Comparison of ENCODE assay signal across 23 cellular contexts in the genomic region with DNA sequence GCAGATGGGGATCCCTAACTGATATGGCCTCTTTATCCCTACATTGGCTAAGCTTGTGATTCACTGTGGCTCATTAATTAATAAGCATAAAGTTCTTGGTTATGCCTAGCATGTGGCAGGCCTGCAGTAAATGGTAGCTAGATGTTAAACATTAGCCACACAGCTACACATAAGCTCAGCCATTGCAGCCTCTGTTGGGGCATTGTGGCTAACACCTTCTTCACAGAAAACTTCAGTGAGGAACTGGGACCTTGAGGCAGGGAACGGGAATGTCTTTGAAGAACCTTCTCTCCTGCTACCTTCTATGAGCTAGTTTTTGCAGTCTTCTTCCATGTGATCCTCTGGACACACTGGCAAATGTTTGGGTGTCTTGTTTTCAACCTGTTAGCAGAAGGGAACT.
A peak's percentile ranks its signal among the peaks of the same experiment; 100 is the strongest.
DNase-seq lines count a peak whose midpoint lies in the region; ATAC-seq, FAIRE-seq and TF ChIP-seq lines count a peak whose summit lies in the region.
"Had no signal": no experiment of that assay in that cellular context is flagged by ENCODE, and none has a peak within 500 bp of the region (broad histone marks: within the 10 kb centered on the region; RNA-seq: fewer than 3 reads in every experiment).

No MANE protein-coding gene starts in this region.

- FAIRE-seq in GM12878 (lab: Jason Lieb, UNC), result no peak
- FAIRE-seq: A549, GM12891, H1, HepG2 had no signal

- 0 out of 4 replicates have a peak, but pooled peaks cover 0 to 2% of the 10 kb centered on the region in 2 experiments for H3K27me3 ChIP-seq in GM12878 (replicated peaks in 1 of 2; ENCODE audit: control insufficient read depth in 2 of 2, insufficient read depth in 2 of 2, low read length in 1 of 2)
- H3K27me3 ChIP-seq: BLaER1 had no signal

- CTCF ChIA-PET in GM12878 (lab: Yijun Ruan, JAX), result interaction anchor here (1.3 to 1.7 kb wide), 2 partner anchors 11 to 251 kb away, joined by 4 to 6 read pairs; no protein-coding TSS in a partner anchor

- SMC1A ChIA-PET in GM12878 (lab: Charles Lee; ENCODE audit: uncharacterized antibody, unreplicated experiment), result interaction anchor here (0.6 to 1.6 kb wide), 6 partner anchors 8 to 438 kb away, joined by 3 to 5 read pairs (median 3); no protein-coding TSS in a partner anchor

- no peaks in the 10 kb centered on the region; the same call in 2 of the 3 replicates for H3K9me3 ChIP-seq in GM12878 (replicated peaks; ENCODE audit: control insufficient read depth, insufficient read depth, low read length)
- H3K9me3 ChIP-seq: A549, BLaER1 had no signal

- TF ChIP-seq POLR2A in GM12878 (IDR thresholded peaks at IDR 0.05; ENCODE audit: low read depth, low read length), result no peak

- TF ChIP-seq RAD21 in GM12878 (IDR thresholded peaks at IDR 0.05; ENCODE audit: insufficient read depth, low read depth, low read length), result no peak

- H3K9ac ChIP-seq in GM12878 (ENCODE audit: control insufficient read depth, insufficient read depth, low read length), result no peak overlapping the region
- H3K9ac ChIP-seq: BLaER1 had no signal

- no peaks in the 10 kb centered on the region for H3K79me2 ChIP-seq in GM12878 (ENCODE audit: control insufficient read depth, insufficient read depth, low read length)

- H3K4me3 ChIP-seq in GM12878, result no peak overlapping the region
- H3K4me3 ChIP-seq: A549, BLaER1 had no signal

- WGBS in GM12878 (ENCODE audit: insufficient coverage, insufficient replicate concordance, low lambda C conversion rate, missing lambda C conversion rate), result 86% methylated on average over 1 of the region's 1 CpG

- RAD21 ChIA-PET in GM12878 (lab: Charles Lee; ENCODE audit: unreplicated experiment), result interaction anchor here (0.7 to 1.2 kb wide), 2 partner anchors 10 to 163 kb away, joined by 3 to 7 read pairs; no protein-coding TSS in a partner anchor

- no peaks in the 10 kb centered on the region for H3K36me3 ChIP-seq in GM12878 (ENCODE audit: control insufficient read depth in 2 of 2, insufficient read depth in 2 of 2, low read length in 1 of 2)
- H3K36me3 ChIP-seq: BLaER1 had no signal

- BruUV-seq in GM12878 (replicated peaks; lab: Mats Ljungman, UMichigan), result no TSS peak

- H2AFZ ChIP-seq in GM12878 (ENCODE audit: control insufficient read depth, low read depth, low read length), result no peak overlapping the region

- no peak for TF ChIP-seq EP300 in GM12878 (IDR thresholded peaks at IDR 0.05; ENCODE audit: borderline replicate concordance in 1 of 2, control insufficient read depth in 1 of 2, low read depth in 2 of 2, low read length in 2 of 2)

- POLR2A ChIA-PET in GM12878 (lab: Charles Lee), result no interaction called here

- no peak for TF ChIP-seq CTCF in GM12878 (IDR thresholded peaks at IDR 0.05 in 2 of 3, conservative IDR thresholded peaks at IDR 0.05 in 1 of 3; ENCODE audit: control insufficient read depth in 2 of 3, extremely low read depth in 1 of 3, insufficient read depth in 1 of 3, low read depth in 3 of 3, low read length in 3 of 3)

- H3K27ac ChIP-seq in GM12878 (ENCODE audit: control insufficient read depth, insufficient read depth), result no peak overlapping the region
- H3K27ac ChIP-seq: 22Rv1, A549, BLaER1 had no signal

- no peak overlapping the region for H3K4me2 ChIP-seq in GM12878 (ENCODE audit: control insufficient read depth, insufficient read depth)
- H3K4me2 ChIP-seq: A549, BLaER1 had no signal

- peak; percentile 59 for ATAC-seq in GM18498 (IDR thresholded peaks at IDR 0.05; ENCODE audit: unreplicated experiment)
- peak; percentile 55 for ATAC-seq in GM18909 (IDR thresholded peaks at IDR 0.05; ENCODE audit: poor library complexity, unreplicated experiment)
- peak; percentile 58 for ATAC-seq in HG02763 (IDR thresholded peaks at IDR 0.05; ENCODE audit: unreplicated experiment)
- ATAC-seq in GM12878, result peak; percentile 46
- no peak for ATAC-seq in HG03280 (IDR thresholded peaks at IDR 0.05; ENCODE audit: unreplicated experiment)
- ATAC-seq: A549, HepG2 had no signal

- no peaks in the 10 kb centered on the region for H4K20me1 ChIP-seq in GM12878 (ENCODE audit: control insufficient read depth, insufficient read depth)
- H4K20me1 ChIP-seq: BLaER1 had no signal

- no peak for DNase-seq in GM12878 (ENCODE audit: low read depth, low spot score)
- no peak for DNase-seq in DMS 273 (lab: John Stamatoyannopoulos, UW; ENCODE audit: unreplicated experiment)
- DNase-seq in ACHN, result no peak
- DNase-seq in SHP77 treated with DMSO at 0.1 percent for 48 hours (lab: John Stamatoyannopoulos, UW), result no peak
- DNase-seq: Calu3; CD4-positive, alpha-beta memory T cell; DMS 273 treated with DMSO at 0.1 percent for 48 hours; DMS53; DND-41; EL; H9; Kasumi-1; KG1 had no signal

- intact Hi-C loops in GM12878 (cut with micrococcal nuclease; ENCODE audit: unreplicated experiment), result loop anchor here (5.0 kb wide), 1 partner anchor 135 kb away; no protein-coding TSS in a partner anchor

- peaks cover 9% of the 10 kb centered on the region for H3K4me1 ChIP-seq in GM12878 (ENCODE audit: control insufficient read depth, insufficient read depth, low read length)
- H3K4me1 ChIP-seq: A549 had no signal

- in situ Hi-C loops in GM12878 (cut with MboI) (no loop called here), ACHN (cut with HindIII; ENCODE audit: low pct_ligation_motif_present, low pct_unique_long_range_greater_than_20kb, low sequenced_read_pairs) (no loop called here)

TF ChIP-seq in GM12878, 131 proteins besides CTCF, POLR2A, EP300 and RAD21 (continues in another document):
- TF ChIP-seq, protein P1, sequence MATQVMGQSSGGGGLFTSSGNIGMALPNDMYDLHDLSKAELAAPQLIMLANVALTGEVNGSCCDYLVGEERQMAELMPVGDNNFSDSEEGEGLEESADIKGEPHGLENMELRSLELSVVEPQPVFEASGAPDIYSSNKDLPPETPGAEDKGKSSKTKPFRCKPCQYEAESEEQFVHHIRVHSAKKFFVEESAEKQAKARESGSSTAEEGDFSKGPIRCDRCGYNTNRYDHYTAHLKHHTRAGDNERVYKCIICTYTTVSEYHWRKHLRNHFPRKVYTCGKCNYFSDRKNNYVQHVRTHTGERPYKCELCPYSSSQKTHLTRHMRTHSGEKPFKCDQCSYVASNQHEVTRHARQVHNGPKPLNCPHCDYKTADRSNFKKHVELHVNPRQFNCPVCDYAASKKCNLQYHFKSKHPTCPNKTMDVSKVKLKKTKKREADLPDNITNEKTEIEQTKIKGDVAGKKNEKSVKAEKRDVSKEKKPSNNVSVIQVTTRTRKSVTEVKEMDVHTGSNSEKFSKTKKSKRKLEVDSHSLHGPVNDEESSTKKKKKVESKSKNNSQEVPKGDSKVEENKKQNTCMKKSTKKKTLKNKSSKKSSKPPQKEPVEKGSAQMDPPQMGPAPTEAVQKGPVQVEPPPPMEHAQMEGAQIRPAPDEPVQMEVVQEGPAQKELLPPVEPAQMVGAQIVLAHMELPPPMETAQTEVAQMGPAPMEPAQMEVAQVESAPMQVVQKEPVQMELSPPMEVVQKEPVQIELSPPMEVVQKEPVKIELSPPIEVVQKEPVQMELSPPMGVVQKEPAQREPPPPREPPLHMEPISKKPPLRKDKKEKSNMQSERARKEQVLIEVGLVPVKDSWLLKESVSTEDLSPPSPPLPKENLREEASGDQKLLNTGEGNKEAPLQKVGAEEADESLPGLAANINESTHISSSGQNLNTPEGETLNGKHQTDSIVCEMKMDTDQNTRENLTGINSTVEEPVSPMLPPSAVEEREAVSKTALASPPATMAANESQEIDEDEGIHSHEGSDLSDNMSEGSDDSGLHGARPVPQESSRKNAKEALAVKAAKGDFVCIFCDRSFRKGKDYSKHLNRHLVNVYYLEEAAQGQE (IDR thresholded peaks at IDR 0.05; ENCODE audit: low read depth, low read length), result no peak
- TF ChIP-seq MTA2 (IDR thresholded peaks at IDR 0.05; ENCODE audit: low read depth), result peak; percentile 38; the same call in 1 of the 2 replicates
- TF ChIP-seq IKZF2 (IDR thresholded peaks at IDR 0.05), result peak; percentile 57 to 59; a peak in 2 of 4 replicates
- no peak for TF ChIP-seq MXI1 (IDR thresholded peaks at IDR 0.05; ENCODE audit: low read depth, low read length)
- TF ChIP-seq, protein P2, sequence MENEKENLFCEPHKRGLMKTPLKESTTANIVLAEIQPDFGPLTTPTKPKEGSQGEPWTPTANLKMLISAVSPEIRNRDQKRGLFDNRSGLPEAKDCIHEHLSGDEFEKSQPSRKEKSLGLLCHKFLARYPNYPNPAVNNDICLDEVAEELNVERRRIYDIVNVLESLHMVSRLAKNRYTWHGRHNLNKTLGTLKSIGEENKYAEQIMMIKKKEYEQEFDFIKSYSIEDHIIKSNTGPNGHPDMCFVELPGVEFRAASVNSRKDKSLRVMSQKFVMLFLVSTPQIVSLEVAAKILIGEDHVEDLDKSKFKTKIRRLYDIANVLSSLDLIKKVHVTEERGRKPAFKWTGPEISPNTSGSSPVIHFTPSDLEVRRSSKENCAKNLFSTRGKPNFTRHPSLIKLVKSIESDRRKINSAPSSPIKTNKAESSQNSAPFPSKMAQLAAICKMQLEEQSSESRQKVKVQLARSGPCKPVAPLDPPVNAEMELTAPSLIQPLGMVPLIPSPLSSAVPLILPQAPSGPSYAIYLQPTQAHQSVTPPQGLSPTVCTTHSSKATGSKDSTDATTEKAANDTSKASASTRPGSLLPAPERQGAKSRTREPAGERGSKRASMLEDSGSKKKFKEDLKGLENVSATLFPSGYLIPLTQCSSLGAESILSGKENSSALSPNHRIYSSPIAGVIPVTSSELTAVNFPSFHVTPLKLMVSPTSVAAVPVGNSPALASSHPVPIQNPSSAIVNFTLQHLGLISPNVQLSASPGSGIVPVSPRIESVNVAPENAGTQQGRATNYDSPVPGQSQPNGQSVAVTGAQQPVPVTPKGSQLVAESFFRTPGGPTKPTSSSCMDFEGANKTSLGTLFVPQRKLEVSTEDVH (IDR thresholded peaks at IDR 0.05; ENCODE audit: low read depth, partially characterized antibody), result no peak
- no peak for TF ChIP-seq PML (IDR thresholded peaks at IDR 0.05; ENCODE audit: low read length)
- TF ChIP-seq TCF3 (IDR thresholded peaks at IDR 0.05; ENCODE audit: borderline replicate concordance, insufficient read depth, low read depth, low read length), result no peak
- TF ChIP-seq MYB (IDR thresholded peaks at IDR 0.05; ENCODE audit: borderline replicate concordance, low read depth, low read length), result no peak
- TF ChIP-seq GATAD2B (conservative IDR thresholded peaks at IDR 0.05; ENCODE audit: low read depth), result 0 out of 2 replicates have a peak, but pooled peaks have one; percentile 24
- TF ChIP-seq, protein P3, sequence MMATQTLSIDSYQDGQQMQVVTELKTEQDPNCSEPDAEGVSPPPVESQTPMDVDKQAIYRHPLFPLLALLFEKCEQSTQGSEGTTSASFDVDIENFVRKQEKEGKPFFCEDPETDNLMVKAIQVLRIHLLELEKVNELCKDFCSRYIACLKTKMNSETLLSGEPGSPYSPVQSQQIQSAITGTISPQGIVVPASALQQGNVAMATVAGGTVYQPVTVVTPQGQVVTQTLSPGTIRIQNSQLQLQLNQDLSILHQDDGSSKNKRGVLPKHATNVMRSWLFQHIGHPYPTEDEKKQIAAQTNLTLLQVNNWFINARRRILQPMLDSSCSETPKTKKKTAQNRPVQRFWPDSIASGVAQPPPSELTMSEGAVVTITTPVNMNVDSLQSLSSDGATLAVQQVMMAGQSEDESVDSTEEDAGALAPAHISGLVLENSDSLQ (IDR thresholded peaks at IDR 0.05), result no peak
- TF ChIP-seq SIX5 (IDR thresholded peaks at IDR 0.05; ENCODE audit: low read depth, low read length, severe bottlenecking), result no peak
